Comparison of ENCODE assay signal across 8 cellular contexts in the genomic region with DNA sequence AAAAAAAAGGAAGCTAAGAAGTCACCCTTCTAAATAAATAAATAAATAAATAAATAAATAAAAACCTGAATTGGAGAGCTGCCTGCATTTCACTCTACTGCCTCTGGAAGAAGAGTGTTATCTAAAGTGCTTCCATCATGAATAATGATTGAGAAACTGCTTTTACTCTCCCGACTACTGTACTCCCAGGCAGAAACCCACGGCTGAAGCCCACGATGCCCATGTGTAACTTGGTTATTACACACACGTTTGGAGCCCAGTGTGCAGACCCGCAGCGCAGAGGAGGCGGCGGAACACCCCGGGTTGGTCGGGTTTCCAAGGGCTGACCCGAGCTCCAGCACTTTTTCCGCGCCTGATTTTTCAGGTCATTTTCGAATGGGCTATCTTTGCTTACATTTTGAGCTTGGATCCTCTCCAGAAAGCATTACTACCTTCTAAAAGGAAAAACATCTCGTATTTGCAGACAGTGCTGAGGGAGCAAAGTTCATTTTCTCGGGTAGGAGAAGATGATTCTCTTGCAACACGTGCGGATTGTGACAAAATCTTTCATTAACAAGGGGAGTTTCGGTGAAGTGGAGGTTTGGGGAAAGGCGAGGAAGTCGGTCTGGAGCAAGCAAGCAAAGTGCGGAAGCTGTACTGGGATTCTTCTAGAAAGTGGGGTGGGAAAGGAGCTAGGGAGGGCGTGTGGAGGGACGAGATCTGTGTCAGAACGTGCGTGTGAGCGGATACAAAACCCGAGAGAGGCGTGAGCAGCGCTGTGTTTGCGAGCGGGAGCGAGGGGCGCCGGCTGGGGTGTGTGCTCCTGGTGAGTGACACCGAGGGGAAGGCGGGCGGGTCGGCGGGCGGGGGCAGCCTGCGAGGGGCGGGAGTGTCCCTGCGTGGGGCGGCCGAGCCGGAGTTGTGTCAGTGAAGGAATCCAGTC. TPM values are rescaled to one million over a fixed set of nuclear protein-coding genes. Genes with fewer than 3 reads are reported as not detected.
DNase-seq lines count a peak whose midpoint lies in the region; ATAC-seq, FAIRE-seq and TF ChIP-seq lines count a peak whose summit lies in the region.

TSS of gene SPATS2L (plus strand) at position 897 of the 922 bp plus-strand sequence. CDS start 82,552 bp downstream, outside the sequence.

- WGBS in suprapubic skin = under 1% methylated on average over 37 of the region's 47 CpGs

- H3K4me3 Mint-ChIP-seq in activated naive CD4-positive, alpha-beta T cell treated with anti-CD3 and anti-CD28 coated beads for 36 hours = peak within 1 kb of the TSS; percentile 85
- H3K4me3 Mint-ChIP-seq in neural progenitor cell = peak within 1 kb of the TSS; percentile 92

- H2AFZ ChIP-seq in neural progenitor cell (replicated peaks) = peak within 1 kb of the TSS; percentile 97

- no peak within 1 kb of the TSS for H3K27ac ChIP-seq in SK-N-MC
- no peak within 1 kb of the TSS for H3K27ac ChIP-seq in neural progenitor cell
- H3K27ac ChIP-seq in suprapubic skin = peak within 1 kb of the TSS; percentile 96

- no peaks in the 10 kb centered on the region for H3K9me3 ChIP-seq in SK-N-MC (ENCODE audit: low read depth, low read length)
- no peaks in the 10 kb centered on the region for H3K9me3 ChIP-seq in neural progenitor cell (ENCODE audit: low read depth)
- H3K9me3 ChIP-seq in suprapubic skin = no peaks in the 10 kb centered on the region

- no peaks in the 10 kb centered on the region for H4K20me1 ChIP-seq in neural progenitor cell (ENCODE audit: low read depth)

- no peak for TF ChIP-seq POLR2A in suprapubic skin (IDR thresholded peaks at IDR 0.05)

- TF ChIP-seq CTCF in neural progenitor cell (IDR thresholded peaks at IDR 0.05) (peak; percentile 12), suprapubic skin (IDR thresholded peaks at IDR 0.05) (no peak)

- H3K79me2 ChIP-seq in neural progenitor cell (ENCODE audit: low read depth) = peaks cover 36% of the 10 kb centered on the region

- H3K9me3 Mint-ChIP-seq in activated naive CD4-positive, alpha-beta T cell treated with anti-CD3 and anti-CD28 coated beads for 36 hours = no peaks in the 10 kb centered on the region
- no peaks in the 10 kb centered on the region for H3K9me3 Mint-ChIP-seq in neural progenitor cell

- intact Hi-C loops in activated naive CD4-positive, alpha-beta T cell treated with anti-CD3 and anti-CD28 coated beads for 36 hours (cut with micrococcal nuclease) = loop anchor here (1.0 to 5.0 kb wide), 3 partner anchors 160 to 394 kb away; partner anchors contain the start of gene C2orf69

- no peak for FAIRE-seq in frontal cortex (lab: Jason Lieb, UNC)

- peaks cover 13% of the 10 kb centered on the region for H3K4me1 ChIP-seq in neural progenitor cell
- H3K4me1 ChIP-seq in suprapubic skin = peaks cover 37% of the 10 kb centered on the region

- peak; percentile 66 for DNase-seq in CD1c-positive myeloid dendritic cell (ENCODE audit: extremely low spot score)
- no peak for DNase-seq in SK-N-MC (ENCODE audit: low read depth, low spot score)
- peak; percentile 64 for DNase-seq in activated naive CD4-positive, alpha-beta T cell treated with anti-CD3 and anti-CD28 coated beads for 36 hours
- DNase-seq in frontal cortex (ENCODE audit: low spot score in 2 of 2) = peak; percentile 71 to 79
- peak; percentile 70 for DNase-seq in neural progenitor cell (ENCODE audit: low spot score)
- peak; percentile 89 to 90 for DNase-seq in suprapubic skin (ENCODE audit: low spot score in 2 of 2)

- H3K36me3 ChIP-seq in SK-N-MC (ENCODE audit: insufficient read depth, low read length) (no peaks in the 10 kb centered on the region), neural progenitor cell (no peaks in the 10 kb centered on the region), suprapubic skin (no peaks in the 10 kb centered on the region)

- H3K4me1 Mint-ChIP-seq in activated naive CD4-positive, alpha-beta T cell treated with anti-CD3 and anti-CD28 coated beads for 36 hours (ENCODE audit: low read depth) = peaks cover 13% of the 10 kb centered on the region
- peaks cover 41% of the 10 kb centered on the region for H3K4me1 Mint-ChIP-seq in neural progenitor cell

- peak within 1 kb of the TSS; percentile 4 for H3K27ac Mint-ChIP-seq in activated naive CD4-positive, alpha-beta T cell treated with anti-CD3 and anti-CD28 coated beads for 36 hours
- H3K27ac Mint-ChIP-seq in neural progenitor cell = peak within 1 kb of the TSS; percentile 67

- no peak for TF ChIP-seq EP300 in suprapubic skin (IDR thresholded peaks at IDR 0.05)

- H3K27me3 Mint-ChIP-seq in activated naive CD4-positive, alpha-beta T cell treated with anti-CD3 and anti-CD28 coated beads for 36 hours (ENCODE audit: low read depth) = peaks cover 15% of the 10 kb centered on the region
- H3K27me3 Mint-ChIP-seq in neural progenitor cell (ENCODE audit: insufficient read depth, low read depth) = no peaks in the 10 kb centered on the region

- H3K9ac ChIP-seq in SK-N-MC (ENCODE audit: insufficient read length) = peak within 1 kb of the TSS; percentile 70
- peak within 1 kb of the TSS; percentile 34 for H3K9ac ChIP-seq in neural progenitor cell

- peak within 1 kb of the TSS; percentile 84 for H3K4me2 ChIP-seq in neural progenitor cell

- H3K4me3 ChIP-seq in SK-N-MC = peak within 1 kb of the TSS; percentile 84
- H3K4me3 ChIP-seq in neural progenitor cell = peak within 1 kb of the TSS; percentile 89
- H3K4me3 ChIP-seq in suprapubic skin = peak within 1 kb of the TSS; percentile 98

- peak; percentile 45 for ATAC-seq in GM19452 (IDR thresholded peaks at IDR 0.05; ENCODE audit: unreplicated experiment)
- peak; percentile 48 for ATAC-seq in HG03571 (IDR thresholded peaks at IDR 0.05; ENCODE audit: unreplicated experiment)

- CTCF ChIA-PET in activated naive CD4-positive, alpha-beta T cell treated with anti-CD3 and anti-CD28 coated beads for 36 hours (lab: Charles Lee) = interaction anchor here (0.7 to 1.9 kb wide), 6 partner anchors 8 to 171 kb away, joined by 3 to 9 read pairs (median 4); no protein-coding TSS in a partner anchor

- H3F3A ChIP-seq in neural progenitor cell (ENCODE audit: low read depth) = peaks cover 19% of the 10 kb centered on the region

- H3K27me3 ChIP-seq in neural progenitor cell = peaks cover 23% of the 10 kb centered on the region
- H3K27me3 ChIP-seq in suprapubic skin = no peaks in the 10 kb centered on the region

- H3K36me3 Mint-ChIP-seq in activated naive CD4-positive, alpha-beta T cell treated with anti-CD3 and anti-CD28 coated beads for 36 hours (ENCODE audit: low read depth) = peaks cover 3% of the 10 kb centered on the region
- peaks cover 2% of the 10 kb centered on the region for H3K36me3 Mint-ChIP-seq in neural progenitor cell

RNA-seq across cellular contexts. Expression of gene SPATS2L, which starts in this region (rescaled TPM):
- total RNA-seq in activated naive CD4-positive, alpha-beta T cell treated with anti-CD3 and anti-CD28 coated beads for 36 hours = 10 to 100 TPM in 1 of 2 experiments, 1 to 10 TPM in 1; 8.9 to 10.9 TPM
- 40.8 TPM for total RNA-seq in frontal cortex
- 18.5 and 29.1 TPM in 2 replicates for total RNA-seq in neural progenitor cell (ENCODE audit: low replicate concordance)
- 100 to 1,000 TPM in 1 of 4 donors, 10 to 100 TPM in 3; 39.9 to 104 (median 57.7) TPM for total RNA-seq in suprapubic skin
